1 cellular context compared by ENCODE assay signal in genomic region chr15:67037694-67038093, GRCh38.
TF ChIP-seq lines count a peak whose summit lies in the region.

No MANE protein-coding gene starts in this region.

TF ChIP-seq in GM12878, 131 proteins besides CTCF, POLR2A, EP300 and RAD21:
- TF ChIP-seq ELK1 (IDR thresholded peaks at IDR 0.05; ENCODE audit: low read depth, low read length) (no peak), RAD51 (IDR thresholded peaks at IDR 0.05) (no peak), NFYA (IDR thresholded peaks at IDR 0.05; ENCODE audit: borderline replicate concordance, low read depth, low read length) (no peak), ETV6 (conservative IDR thresholded peaks at IDR 0.05 in 1 of 2, IDR thresholded peaks at IDR 0.05 in 1 of 2; ENCODE audit: borderline replicate concordance in 1 of 2, low read depth in 1 of 2) (no peak), ATF2 (IDR thresholded peaks at IDR 0.05; ENCODE audit: low read length) (no peak), MTA2 (IDR thresholded peaks at IDR 0.05; ENCODE audit: low read depth) (peak; percentile 53), SUZ12 (IDR thresholded peaks at IDR 0.05; ENCODE audit: unreplicated experiment) (no peak), SPI1 (IDR thresholded peaks at IDR 0.05; ENCODE audit: borderline replicate concordance, insufficient read depth, low read depth, low read length) (no peak), IKZF1 (conservative IDR thresholded peaks at IDR 0.05) (0 out of 2 replicates have a peak, but pooled peaks have one; percentile 24), MYC (IDR thresholded peaks at IDR 0.05; ENCODE audit: insufficient read depth, insufficient read length, insufficient replicate concordance, low read length, severe bottlenecking) (no peak), YBX1 (IDR thresholded peaks at IDR 0.05) (no peak), RFX5 (IDR thresholded peaks at IDR 0.05; ENCODE audit: low read depth, low read length) (no peak), RBBP5 (conservative IDR thresholded peaks at IDR 0.05) (no peak), RUNX3 (IDR thresholded peaks at IDR 0.05; ENCODE audit: low read length) (peak; percentile 42), NR2C1 (IDR thresholded peaks at IDR 0.05) (no peak), ZSCAN29 (IDR thresholded peaks at IDR 0.05) (no peak)
- TF ChIP-seq, protein P1, sequence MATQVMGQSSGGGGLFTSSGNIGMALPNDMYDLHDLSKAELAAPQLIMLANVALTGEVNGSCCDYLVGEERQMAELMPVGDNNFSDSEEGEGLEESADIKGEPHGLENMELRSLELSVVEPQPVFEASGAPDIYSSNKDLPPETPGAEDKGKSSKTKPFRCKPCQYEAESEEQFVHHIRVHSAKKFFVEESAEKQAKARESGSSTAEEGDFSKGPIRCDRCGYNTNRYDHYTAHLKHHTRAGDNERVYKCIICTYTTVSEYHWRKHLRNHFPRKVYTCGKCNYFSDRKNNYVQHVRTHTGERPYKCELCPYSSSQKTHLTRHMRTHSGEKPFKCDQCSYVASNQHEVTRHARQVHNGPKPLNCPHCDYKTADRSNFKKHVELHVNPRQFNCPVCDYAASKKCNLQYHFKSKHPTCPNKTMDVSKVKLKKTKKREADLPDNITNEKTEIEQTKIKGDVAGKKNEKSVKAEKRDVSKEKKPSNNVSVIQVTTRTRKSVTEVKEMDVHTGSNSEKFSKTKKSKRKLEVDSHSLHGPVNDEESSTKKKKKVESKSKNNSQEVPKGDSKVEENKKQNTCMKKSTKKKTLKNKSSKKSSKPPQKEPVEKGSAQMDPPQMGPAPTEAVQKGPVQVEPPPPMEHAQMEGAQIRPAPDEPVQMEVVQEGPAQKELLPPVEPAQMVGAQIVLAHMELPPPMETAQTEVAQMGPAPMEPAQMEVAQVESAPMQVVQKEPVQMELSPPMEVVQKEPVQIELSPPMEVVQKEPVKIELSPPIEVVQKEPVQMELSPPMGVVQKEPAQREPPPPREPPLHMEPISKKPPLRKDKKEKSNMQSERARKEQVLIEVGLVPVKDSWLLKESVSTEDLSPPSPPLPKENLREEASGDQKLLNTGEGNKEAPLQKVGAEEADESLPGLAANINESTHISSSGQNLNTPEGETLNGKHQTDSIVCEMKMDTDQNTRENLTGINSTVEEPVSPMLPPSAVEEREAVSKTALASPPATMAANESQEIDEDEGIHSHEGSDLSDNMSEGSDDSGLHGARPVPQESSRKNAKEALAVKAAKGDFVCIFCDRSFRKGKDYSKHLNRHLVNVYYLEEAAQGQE (IDR thresholded peaks at IDR 0.05; ENCODE audit: low read depth, low read length): no peak
- TF ChIP-seq, protein P2, sequence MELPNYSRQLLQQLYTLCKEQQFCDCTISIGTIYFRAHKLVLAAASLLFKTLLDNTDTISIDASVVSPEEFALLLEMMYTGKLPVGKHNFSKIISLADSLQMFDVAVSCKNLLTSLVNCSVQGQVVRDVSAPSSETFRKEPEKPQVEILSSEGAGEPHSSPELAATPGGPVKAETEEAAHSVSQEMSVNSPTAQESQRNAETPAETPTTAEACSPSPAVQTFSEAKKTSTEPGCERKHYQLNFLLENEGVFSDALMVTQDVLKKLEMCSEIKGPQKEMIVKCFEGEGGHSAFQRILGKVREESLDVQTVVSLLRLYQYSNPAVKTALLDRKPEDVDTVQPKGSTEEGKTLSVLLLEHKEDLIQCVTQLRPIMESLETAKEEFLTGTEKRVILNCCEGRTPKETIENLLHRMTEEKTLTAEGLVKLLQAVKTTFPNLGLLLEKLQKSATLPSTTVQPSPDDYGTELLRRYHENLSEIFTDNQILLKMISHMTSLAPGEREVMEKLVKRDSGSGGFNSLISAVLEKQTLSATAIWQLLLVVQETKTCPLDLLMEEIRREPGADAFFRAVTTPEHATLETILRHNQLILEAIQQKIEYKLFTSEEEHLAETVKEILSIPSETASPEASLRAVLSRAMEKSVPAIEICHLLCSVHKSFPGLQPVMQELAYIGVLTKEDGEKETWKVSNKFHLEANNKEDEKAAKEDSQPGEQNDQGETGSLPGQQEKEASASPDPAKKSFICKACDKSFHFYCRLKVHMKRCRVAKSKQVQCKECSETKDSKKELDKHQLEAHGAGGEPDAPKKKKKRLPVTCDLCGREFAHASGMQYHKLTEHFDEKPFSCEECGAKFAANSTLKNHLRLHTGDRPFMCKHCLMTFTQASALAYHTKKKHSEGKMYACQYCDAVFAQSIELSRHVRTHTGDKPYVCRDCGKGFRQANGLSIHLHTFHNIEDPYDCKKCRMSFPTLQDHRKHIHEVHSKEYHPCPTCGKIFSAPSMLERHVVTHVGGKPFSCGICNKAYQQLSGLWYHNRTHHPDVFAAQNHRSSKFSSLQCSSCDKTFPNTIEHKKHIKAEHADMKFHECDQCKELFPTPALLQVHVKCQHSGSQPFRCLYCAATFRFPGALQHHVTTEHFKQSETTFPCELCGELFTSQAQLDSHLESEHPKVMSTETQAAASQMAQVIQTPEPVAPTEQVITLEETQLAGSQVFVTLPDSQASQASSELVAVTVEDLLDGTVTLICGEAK (IDR thresholded peaks at IDR 0.05; ENCODE audit: borderline replicate concordance): no peak
